Comparison of ENCODE assay signal across 8 cellular contexts in genomic region chr6:41182069-41183034, GRCh38.
A peak's percentile ranks its signal among the peaks of the same experiment; 100 is the strongest.
DNase-seq lines count a peak whose midpoint lies in the region; ATAC-seq and TF ChIP-seq lines count a peak whose summit lies in the region.

No MANE protein-coding gene starts in this region.

- peaks cover 50 to 57% of the 10 kb centered on the region in 2 experiments for H3K4me1 ChIP-seq in neutrophil (ENCODE audit: control insufficient read depth in 1 of 2, insufficient read depth in 1 of 2, low read depth in 1 of 2, low read length in 1 of 2)

- no peaks in the 10 kb centered on the region for H3K36me3 ChIP-seq in neutrophil

- ATAC-seq in HG03103 (IDR thresholded peaks at IDR 0.05; ENCODE audit: low read depth, unreplicated experiment) (peak; percentile 63), GM21367 (IDR thresholded peaks at IDR 0.05; ENCODE audit: unreplicated experiment) (no peak), HG03378 (IDR thresholded peaks at IDR 0.05; ENCODE audit: unreplicated experiment) (no peak)

- peak; percentile 69 for TF ChIP-seq CTCF in neutrophil (IDR thresholded peaks at IDR 0.05)

- peak overlapping the region; percentile 99 for H3K27ac ChIP-seq in neutrophil

- no peaks in the 10 kb centered on the region for H3K9me3 ChIP-seq in neutrophil

- DNase-seq in GDM1 (lab: John Stamatoyannopoulos, UW), result peak; percentile 82
- peak; percentile 30 for DNase-seq in NCI-H526 treated with DMSO at 0.1 percent for 48 hours (lab: John Stamatoyannopoulos, UW)
- peak; percentile 29 to 56 for DNase-seq in activated CD4-positive, alpha-beta T cell treated with anti-CD3 and anti-CD28 coated beads, Interleukin-2, amount 50 U/mL, for 48 hours
- DNase-seq in fibroblast of peridontal ligament (ENCODE audit: extremely low read depth), result peak; percentile 67

- H3K27me3 ChIP-seq in neutrophil, result peaks cover under 1% of the 10 kb centered on the region

- H3K4me3 ChIP-seq in neutrophil (ENCODE audit: low read depth in 1 of 2, low read length in 1 of 2), result peak overlapping the region in 1 of 2 experiments; percentile 37

Comparison
In these comparisons a context has a peak if more than half of its experiments do, and no peak if none do; other contexts are left out.
1. DNase-seq: peak in every context shown above with its lines; median percentile 82 in GDM1; 67 in fibroblast of peridontal ligament; 42 in activated CD4-positive, alpha-beta T cell treated with anti-CD3 and anti-CD28 coated beads, Interleukin-2, amount 50 U/mL, for 48 hours; 30 in NCI-H526 treated with DMSO at 0.1 percent for 48 hours.